25 cellular contexts compared by ENCODE assay signal in the genomic region with DNA sequence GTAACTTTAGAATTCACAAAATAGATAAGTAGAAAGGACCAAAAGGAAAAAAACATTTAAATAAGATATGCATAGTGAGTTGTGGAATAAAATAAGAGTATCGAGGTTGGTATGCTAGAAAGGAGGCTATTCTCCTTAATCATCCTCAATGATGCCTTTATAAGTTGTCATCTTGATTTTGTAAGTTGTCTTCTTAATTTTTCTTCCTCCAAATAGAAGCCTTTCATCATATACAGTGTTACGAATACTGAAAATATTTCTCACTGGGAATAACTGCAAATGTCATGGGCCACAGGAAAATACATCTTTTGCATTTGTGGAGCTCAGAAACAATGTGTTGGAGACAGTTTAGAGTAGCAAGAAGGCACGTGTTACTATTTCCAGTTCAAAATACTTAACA. TPM values are rescaled to one million over a fixed set of nuclear protein-coding genes. Genes with fewer than 3 reads are reported as not detected.
"Had no signal": no experiment of that assay in that cellular context is flagged by ENCODE, and none has a peak within 500 bp of the region (broad histone marks: within the 10 kb centered on the region; RNA-seq: fewer than 3 reads in every experiment).

No MANE protein-coding gene starts in this region.

- H3K4me1 ChIP-seq: body of pancreas, gastroesophageal sphincter, parathyroid adenoma, tibial nerve had no signal

- H3K27me3 ChIP-seq: body of pancreas, cardiac muscle cell, gastroesophageal sphincter, hepatocyte, tibial nerve had no signal

- H3K4me3 ChIP-seq: body of pancreas, cardiac muscle cell, coronary artery, gastroesophageal sphincter, hepatocyte, tibial nerve had no signal

- H3K36me3 ChIP-seq: cardiac muscle cell, gastroesophageal sphincter, tibial nerve, WERI-Rb-1 had no signal

- H3K4me2 ChIP-seq: hepatocyte had no signal

- H3K79me2 ChIP-seq: hepatocyte, parathyroid adenoma had no signal

- H2AFZ ChIP-seq: hepatocyte, parathyroid adenoma had no signal

- H3K9ac ChIP-seq: parathyroid adenoma had no signal

- DNase-seq: activated CD4-positive, alpha-beta memory T cell treated with anti-CD3 and anti-CD28 coated beads, Interleukin-2, amount 10 ng/mL, durations not matched to agents 7 days and 5 days; activated CD4-positive, alpha-beta T cell treated with anti-CD3 and anti-CD28 coated beads, Interleukin-2, amount 10 ng/mL, durations not matched to agents 24 days and 14 days; activated naive CD8-positive, alpha-beta T cell treated with anti-CD3 and anti-CD28 coated beads, Interleukin-2, amount 50 U/mL, for 24 hours; activated T-cell treated with anti-CD3 and anti-CD28 coated beads, Interleukin-2, amount 50 U/mL, for 48 hours; anterior cingulate cortex; body of pancreas; kidney; left colon; naive thymus-derived CD4-positive, alpha-beta T cell; nucleus accumbens; right cardiac atrium; stimulated activated CD4-positive, alpha-beta T cell treated with anti-CD3 and anti-CD28 coated beads, Interleukin-2, amount 100 ng/mL, for 48 hours; stimulated activated naive CD4-positive, alpha-beta T cell treated with Interleukin-2 at 50 U/mL for 16 hours; SW 1271; T-helper 9 cell; WERI-Rb-1 had no signal

- H3K27ac ChIP-seq: body of pancreas, cardiac muscle cell, coronary artery, gastroesophageal sphincter, hepatocyte, parathyroid adenoma, tibial nerve, WERI-Rb-1 had no signal

- H3K9me3 ChIP-seq: body of pancreas, gastroesophageal sphincter, tibial nerve had no signal

RNA-seq across cellular contexts. Expression of gene ENKUR, which starts 32.0 kb away (rescaled TPM):
- total RNA-seq: activated CD4-positive, alpha-beta memory T cell treated with anti-CD3 and anti-CD28 coated beads, Interleukin-2, amount 10 ng/mL, durations not matched to agents 7 days and 5 days; activated CD4-positive, alpha-beta T cell treated with anti-CD3 and anti-CD28 coated beads, Interleukin-2, amount 10 ng/mL, durations not matched to agents 24 days and 14 days; activated T-helper 2 cell treated with anti-CD3 and anti-CD28 coated beads, Interferon-gamma antibody, Interleukin-2, Interleukin-4, amounts not matched to agents 10 μg/mL and 5 μg/mL and 100 μg/mL, durations not matched to agents 14 hours and 24 hours and 36 hours; body of pancreas; cardiac muscle cell; lower leg skin; right cardiac atrium; tibial nerve; ureter had no signal
- polyA plus RNA-seq: naive thymus-derived CD4-positive, alpha-beta T cell; right cardiac atrium had no signal
